In genomic region chr2:96257734-96258133, GRCh38 we compare ENCODE assay signal across 1 cellular context.
TF ChIP-seq lines count a peak whose summit lies in the region.

No MANE protein-coding gene starts in this region.

TF ChIP-seq in K562, 482 proteins besides CTCF, POLR2A, EP300 and RAD21:
- peak; percentile 25; the same call in 1 of the 2 replicates for TF ChIP-seq SPI1 (IDR thresholded peaks at IDR 0.05; ENCODE audit: borderline replicate concordance, low read depth, low read length)
